ENCODE assay signal across 10 cellular contexts in genomic region chr1:211735208-211736170, GRCh38.
DNase-seq lines count a peak whose midpoint lies in the region; ATAC-seq and TF ChIP-seq lines count a peak whose summit lies in the region.
"Had no signal": no experiment of that assay in that cellular context is flagged by ENCODE, and none has a peak within 500 bp of the region (broad histone marks: within the 10 kb centered on the region; RNA-seq: fewer than 3 reads in every experiment).

No MANE protein-coding gene starts in this region.

- peaks cover 4% of the 10 kb centered on the region for H3F3A ChIP-seq in SK-N-SH (replicated peaks; ENCODE audit: insufficient read depth)
- H3F3A ChIP-seq in smooth muscle cell (ENCODE audit: low read depth): peaks cover 3% of the 10 kb centered on the region

- no peak for TF ChIP-seq CTCF in HEK293 (tag by site-specific recombination; IDR thresholded peaks at IDR 0.05)
- TF ChIP-seq CTCF in SK-N-SH (IDR thresholded peaks at IDR 0.05): no peak
- no peak for TF ChIP-seq CTCF in gastroesophageal sphincter (IDR thresholded peaks at IDR 0.05)
- no peak for TF ChIP-seq CTCF in smooth muscle cell (IDR thresholded peaks at IDR 0.05; ENCODE audit: borderline replicate concordance, insufficient read depth, poor library complexity, severe bottlenecking)

- TF ChIP-seq EP300 in SK-N-SH (IDR thresholded peaks at IDR 0.05; ENCODE audit: borderline replicate concordance in 1 of 2, low read depth in 1 of 2, low read length in 1 of 2) (peak in 1 of 2 experiments; percentile 62; a peak in 1 of 4 replicates), gastroesophageal sphincter (IDR thresholded peaks at IDR 0.05) (no peak)

- peak; percentile 35 for DNase-seq in SK-N-SH
- DNase-seq in smooth muscle cell (lab: John Stamatoyannopoulos, UW; ENCODE audit: unreplicated experiment): peak; percentile 11
- DNase-seq in NCI-H524 treated with DMSO at 0.1 percent for 48 hours (lab: John Stamatoyannopoulos, UW): no peak
- DNase-seq in NCI-H128 (lab: John Stamatoyannopoulos, UW; ENCODE audit: unreplicated experiment): no peak
- DNase-seq: stimulated activated CD4-positive, alpha-beta T cell treated with anti-CD3 and anti-CD28 coated beads, Interleukin-1b, Interleukin-23, amount 100 ng/mL, for 48 hours had no signal

- peak overlapping the region; percentile 48 for H2AFZ ChIP-seq in SK-N-SH (ENCODE audit: low read depth)
- H2AFZ ChIP-seq in smooth muscle cell (ENCODE audit: low read depth): no peak overlapping the region

- H3K4me1 ChIP-seq in HEK293 (ENCODE audit: control insufficient read depth, insufficient read depth, low read length) (peaks cover 8% of the 10 kb centered on the region), SK-N-SH (ENCODE audit: control insufficient read depth in 1 of 2, insufficient read depth in 2 of 2, low read depth in 1 of 2, low read length in 1 of 2) (peaks cover 9 to 25% of the 10 kb centered on the region in 2 experiments; a peak in 3 of 4 replicates), gastroesophageal sphincter (peaks cover 0 to 6% (median 0%) of the 10 kb centered on the region in 3 donors), smooth muscle cell (ENCODE audit: low read depth) (peaks cover 3% of the 10 kb centered on the region)

- H3K9me2 ChIP-seq in SK-N-SH: no peaks in the 10 kb centered on the region

- H3K9me3 ChIP-seq in HEK293 (ENCODE audit: control insufficient read depth, insufficient read depth, low read depth, low read length): no peaks in the 10 kb centered on the region
- no peaks in the 10 kb centered on the region for H3K9me3 ChIP-seq in SK-N-SH
- no peaks in the 10 kb centered on the region for H3K9me3 ChIP-seq in gastroesophageal sphincter
- no peaks in the 10 kb centered on the region for H3K9me3 ChIP-seq in smooth muscle cell (replicated peaks; ENCODE audit: low read depth)

- CTCF ChIA-PET in HEK293 (lab: Yijun Ruan, JAX) (interaction anchor here (0.6 to 2.5 kb wide), 3 partner anchors 37 to 164 kb away, joined by 3 to 16 read pairs (median 7); no protein-coding TSS in a partner anchor), SK-N-SH (lab: Yijun Ruan, JAX) (interaction anchor here (2.2 to 2.7 kb wide), 2 partner anchors 37 to 55 kb away, joined by 6 to 8 read pairs; no protein-coding TSS in a partner anchor)

- ATAC-seq in gastroesophageal sphincter (peak; percentile 66), GM18498 (IDR thresholded peaks at IDR 0.05; ENCODE audit: unreplicated experiment) (no peak), HG02870 (IDR thresholded peaks at IDR 0.05; ENCODE audit: unreplicated experiment) (no peak)

- 41% methylated on average over 17 of the region's 22 CpGs for WGBS in SK-N-SH (ENCODE audit: low lambda C conversion rate)
- WGBS in gastroesophageal sphincter (ENCODE audit: low coverage in 1 of 2), 2 donors: 54 to 76% methylated on average over 8 to 9 of the region's 22 CpGs
- WGBS in smooth muscle cell (ENCODE audit: low lambda C conversion rate): 26% methylated on average over 22 of the region's 22 CpGs

- H4K20me1 ChIP-seq in SK-N-SH (ENCODE audit: insufficient read depth) (no peaks in the 10 kb centered on the region), smooth muscle cell (ENCODE audit: low read depth) (no peaks in the 10 kb centered on the region)

- TF ChIP-seq POLR2A in gastroesophageal sphincter (IDR thresholded peaks at IDR 0.05): no peak

- no peak overlapping the region; the same call in 1 of the 2 replicates for H3K9ac ChIP-seq in SK-N-SH
- peak overlapping the region; percentile 19 for H3K9ac ChIP-seq in smooth muscle cell (ENCODE audit: low read depth)

- H3K27ac ChIP-seq in HEK293 (ENCODE audit: extremely low read depth, low read depth, low read length) (peak overlapping the region; percentile 27; the same call in 1 of the 2 replicates), SK-N-SH (ENCODE audit: low read depth in 2 of 2, low read length in 1 of 2) (peak overlapping the region; percentile 72 to 78), gastroesophageal sphincter (no peak overlapping the region), smooth muscle cell (ENCODE audit: low read depth) (peak overlapping the region; percentile 57)
- H3K27ac ChIP-seq: HL-60 had no signal

- H3K4me2 ChIP-seq in SK-N-SH (peak overlapping the region; percentile 57), smooth muscle cell (peak overlapping the region; percentile 32)

- H3K27me3 ChIP-seq in SK-N-SH (ENCODE audit: insufficient read depth) (no peaks in the 10 kb centered on the region), gastroesophageal sphincter (peaks cover 10% of the 10 kb centered on the region), smooth muscle cell (ENCODE audit: low read depth) (no peaks in the 10 kb centered on the region)

- no peaks in the 10 kb centered on the region for H3K79me2 ChIP-seq in SK-N-SH (ENCODE audit: insufficient read depth)
- no peaks in the 10 kb centered on the region for H3K79me2 ChIP-seq in smooth muscle cell (ENCODE audit: low read depth)

- H3K36me3 ChIP-seq in HEK293 (ENCODE audit: control insufficient read depth in 2 of 2, insufficient read depth in 1 of 2, low read length in 2 of 2): no peaks in the 10 kb centered on the region
- no peaks in the 10 kb centered on the region for H3K36me3 ChIP-seq in SK-N-SH (replicated peaks in 1 of 2; ENCODE audit: control insufficient read depth in 1 of 2, insufficient read depth in 2 of 2, low read length in 1 of 2)
- H3K36me3 ChIP-seq in gastroesophageal sphincter: no peaks in the 10 kb centered on the region
- no peaks in the 10 kb centered on the region for H3K36me3 ChIP-seq in smooth muscle cell (ENCODE audit: low read depth)

- H3K4me3 ChIP-seq in HEK293 (ENCODE audit: low read depth, low read length) (no peak overlapping the region), SK-N-SH (ENCODE audit: low read depth in 2 of 2, low read length in 1 of 2) (peak overlapping the region in 1 of 2 experiments; percentile 27; a peak in 1 of 4 replicates), gastroesophageal sphincter (no peak overlapping the region), smooth muscle cell (no peak overlapping the region)

- TF ChIP-seq RAD21 in SK-N-SH (IDR thresholded peaks at IDR 0.05; ENCODE audit: low read length): no peak

- POLR2A ChIA-PET in HEK293 (lab: Yijun Ruan, JAX): interaction anchor here (1.3 to 1.4 kb wide), 3 partner anchors 15 to 300 kb away, joined by 3 read pairs; partner anchors contain the start of genes DTL, INTS7 and NEK2
- POLR2A ChIA-PET in SK-N-SH (lab: Yijun Ruan, JAX): no interaction called here

TF ChIP-seq in HEK293, 187 proteins besides CTCF, POLR2A, EP300 and RAD21 (continues in another document):
- no peak for TF ChIP-seq ZNF140 (tag by site-specific recombination; IDR thresholded peaks at IDR 0.05)
- no peak for TF ChIP-seq ZBTB49 (tag by site-specific recombination; IDR thresholded peaks at IDR 0.05; ENCODE audit: low read depth)
- no peak for TF ChIP-seq ZNF138 (tag by site-specific recombination; IDR thresholded peaks at IDR 0.05; ENCODE audit: borderline replicate concordance)
- peak; percentile 63; the same call in 1 of the 2 replicates for TF ChIP-seq TRIM28 (IDR thresholded peaks at IDR 0.05; ENCODE audit: borderline replicate concordance, low read length)
- peak; percentile 79 for TF ChIP-seq ZXDB (tag by site-specific recombination; IDR thresholded peaks at IDR 0.05)
- TF ChIP-seq ZNF416 (tag by site-specific recombination; IDR thresholded peaks at IDR 0.05): no peak
- TF ChIP-seq ZNF133 (tag by site-specific recombination; IDR thresholded peaks at IDR 0.05): no peak

TF ChIP-seq in SK-N-SH, 30 proteins besides CTCF, POLR2A, EP300 and RAD21 (continues in another document):
- TF ChIP-seq TEAD4 (IDR thresholded peaks at IDR 0.05; ENCODE audit: borderline replicate concordance, insufficient read depth) (peak; percentile 59; the same call in 1 of the 2 replicates), TCF12 (IDR thresholded peaks at IDR 0.05) (peak; percentile 66), PBX3 (IDR thresholded peaks at IDR 0.05) (peak; percentile 67), TAF1 (IDR thresholded peaks at IDR 0.05; ENCODE audit: borderline replicate concordance, low read depth, low read length) (no peak), RXRA (IDR thresholded peaks at IDR 0.05; ENCODE audit: borderline replicate concordance, low read depth) (peak; percentile 98; the same call in 1 of the 2 replicates), FOSL2 (IDR thresholded peaks at IDR 0.05; ENCODE audit: borderline replicate concordance, low read depth) (peak; percentile 99), SIN3A (IDR thresholded peaks at IDR 0.05; ENCODE audit: borderline replicate concordance, low read depth, low read length) (peak; percentile 58; the same call in 1 of the 2 replicates), JUND (IDR thresholded peaks at IDR 0.05) (peak; percentile 95), NFIC (IDR thresholded peaks at IDR 0.05; ENCODE audit: borderline replicate concordance) (peak; percentile 82)

Comparison
In these comparisons a context has a peak if more than half of its experiments do, and no peak if none do; other contexts are left out.
1. H3K27ac ChIP-seq: peak in HEK293 (single experiment), SK-N-SH (2 of 2) and smooth muscle cell (single experiment); none in gastroesophageal sphincter (0 of 4).
2. DNase-seq: peak in SK-N-SH (single experiment) and smooth muscle cell (single experiment); none in NCI-H524 treated with DMSO at 0.1 percent for 48 hours (single experiment) and NCI-H128 (single experiment).
3. Of the 4 proteins assayed by ChIP-seq in both HEK293 and SK-N-SH: peak only in HEK293: none; only in SK-N-SH: PBX3 and REST; in both: none; in neither: 2.